In the genomic region with DNA sequence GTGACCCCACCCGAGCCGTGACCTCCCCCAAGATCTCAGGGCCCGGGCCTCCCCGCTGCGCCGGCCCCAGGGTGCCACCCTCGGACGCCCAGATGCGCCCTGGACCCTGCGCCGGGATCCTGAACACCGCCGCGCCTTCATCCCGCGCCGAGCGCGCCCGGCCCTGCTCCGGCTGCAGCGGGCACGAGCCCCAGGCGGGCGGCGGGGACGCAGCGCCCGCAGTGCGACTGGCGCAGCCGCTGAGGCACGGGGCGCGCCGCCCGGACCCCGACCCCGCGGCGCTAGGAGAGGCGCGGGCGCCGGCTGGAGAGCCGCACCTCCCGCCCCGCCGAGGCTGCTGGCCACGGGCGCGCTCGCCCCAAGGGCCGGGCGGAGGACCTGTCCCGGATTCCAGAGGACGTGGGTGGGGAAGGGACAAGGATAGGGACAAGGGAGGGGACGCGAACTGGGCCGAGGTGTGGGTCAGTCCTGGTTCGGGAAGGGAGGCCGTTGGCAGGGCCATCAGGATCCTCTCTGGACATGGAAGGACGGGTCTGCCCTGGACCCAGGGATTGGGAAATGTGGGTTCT, we compare ENCODE assay signal across 1 cellular context.
A peak's percentile ranks its signal among the peaks of the same experiment; 100 is the strongest.
TF ChIP-seq lines count a peak whose summit lies in the region.

No MANE protein-coding gene starts in this region.

TF ChIP-seq in HepG2, 621 proteins besides CTCF, POLR2A, EP300 and RAD21 (continued from another document):
- TF ChIP-seq, protein P1, sequence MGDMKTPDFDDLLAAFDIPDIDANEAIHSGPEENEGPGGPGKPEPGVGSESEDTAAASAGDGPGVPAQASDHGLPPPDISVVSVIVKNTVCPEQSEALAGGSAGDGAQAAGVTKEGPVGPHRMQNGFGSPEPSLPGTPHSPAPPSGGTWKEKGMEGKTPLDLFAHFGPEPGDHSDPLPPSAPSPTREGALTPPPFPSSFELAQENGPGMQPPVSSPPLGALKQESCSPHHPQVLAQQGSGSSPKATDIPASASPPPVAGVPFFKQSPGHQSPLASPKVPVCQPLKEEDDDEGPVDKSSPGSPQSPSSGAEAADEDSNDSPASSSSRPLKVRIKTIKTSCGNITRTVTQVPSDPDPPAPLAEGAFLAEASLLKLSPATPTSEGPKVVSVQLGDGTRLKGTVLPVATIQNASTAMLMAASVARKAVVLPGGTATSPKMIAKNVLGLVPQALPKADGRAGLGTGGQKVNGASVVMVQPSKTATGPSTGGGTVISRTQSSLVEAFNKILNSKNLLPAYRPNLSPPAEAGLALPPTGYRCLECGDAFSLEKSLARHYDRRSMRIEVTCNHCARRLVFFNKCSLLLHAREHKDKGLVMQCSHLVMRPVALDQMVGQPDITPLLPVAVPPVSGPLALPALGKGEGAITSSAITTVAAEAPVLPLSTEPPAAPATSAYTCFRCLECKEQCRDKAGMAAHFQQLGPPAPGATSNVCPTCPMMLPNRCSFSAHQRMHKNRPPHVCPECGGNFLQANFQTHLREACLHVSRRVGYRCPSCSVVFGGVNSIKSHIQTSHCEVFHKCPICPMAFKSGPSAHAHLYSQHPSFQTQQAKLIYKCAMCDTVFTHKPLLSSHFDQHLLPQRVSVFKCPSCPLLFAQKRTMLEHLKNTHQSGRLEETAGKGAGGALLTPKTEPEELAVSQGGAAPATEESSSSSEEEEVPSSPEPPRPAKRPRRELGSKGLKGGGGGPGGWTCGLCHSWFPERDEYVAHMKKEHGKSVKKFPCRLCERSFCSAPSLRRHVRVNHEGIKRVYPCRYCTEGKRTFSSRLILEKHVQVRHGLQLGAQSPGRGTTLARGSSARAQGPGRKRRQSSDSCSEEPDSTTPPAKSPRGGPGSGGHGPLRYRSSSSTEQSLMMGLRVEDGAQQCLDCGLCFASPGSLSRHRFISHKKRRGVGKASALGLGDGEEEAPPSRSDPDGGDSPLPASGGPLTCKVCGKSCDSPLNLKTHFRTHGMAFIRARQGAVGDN (CRISPR knock-in tag; IDR thresholded peaks at IDR 0.05) = peak; percentile 13; the same call in 1 of the 2 replicates
- TF ChIP-seq RERE (CRISPR knock-in tag; IDR thresholded peaks at IDR 0.05; ENCODE audit: low read depth) = no peak
